3 cellular contexts compared by ENCODE assay signal in the genomic region with DNA sequence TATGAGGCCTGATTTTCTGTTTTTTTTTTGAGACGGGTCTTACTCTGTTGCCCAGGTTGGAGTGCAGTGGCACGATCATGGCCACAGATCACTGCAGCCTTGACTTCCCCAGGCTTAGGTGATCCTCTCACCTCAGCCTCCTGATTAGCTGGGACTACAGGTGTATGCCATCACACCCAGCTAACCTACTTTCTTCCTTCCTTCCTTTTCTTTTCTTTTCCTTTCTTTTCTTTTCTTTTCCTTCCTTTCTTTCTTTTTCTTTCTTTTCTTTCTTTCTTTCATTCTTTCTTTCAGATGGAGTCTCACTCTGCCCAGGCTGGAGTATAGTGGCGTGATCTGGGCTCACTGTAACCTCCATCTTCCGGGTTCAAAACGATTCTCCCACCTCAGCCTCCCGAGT.
TF ChIP-seq lines count a peak whose summit lies in the region.

No MANE protein-coding gene starts in this region.

TF ChIP-seq in SK-N-SH, 30 proteins besides CTCF, POLR2A, EP300 and RAD21:
- no peak for TF ChIP-seq RFX5 (IDR thresholded peaks at IDR 0.05; ENCODE audit: low read length)
- TF ChIP-seq YY1 (IDR thresholded peaks at IDR 0.05; ENCODE audit: low read depth), result no peak
- no peak for TF ChIP-seq POLR2AphosphoS5 (IDR thresholded peaks at IDR 0.05; ENCODE audit: low read depth, low read length)
- no peak for TF ChIP-seq FOXJ3 (CRISPR knock-in tag; IDR thresholded peaks at IDR 0.05)
- TF ChIP-seq EZH2phosphoT487 (IDR thresholded peaks at IDR 0.05; ENCODE audit: borderline replicate concordance, low read depth), result no peak
- TF ChIP-seq TEAD4 (IDR thresholded peaks at IDR 0.05; ENCODE audit: borderline replicate concordance, insufficient read depth), result no peak
- TF ChIP-seq NFIC (IDR thresholded peaks at IDR 0.05; ENCODE audit: borderline replicate concordance), result no peak
- TF ChIP-seq, protein P1, sequence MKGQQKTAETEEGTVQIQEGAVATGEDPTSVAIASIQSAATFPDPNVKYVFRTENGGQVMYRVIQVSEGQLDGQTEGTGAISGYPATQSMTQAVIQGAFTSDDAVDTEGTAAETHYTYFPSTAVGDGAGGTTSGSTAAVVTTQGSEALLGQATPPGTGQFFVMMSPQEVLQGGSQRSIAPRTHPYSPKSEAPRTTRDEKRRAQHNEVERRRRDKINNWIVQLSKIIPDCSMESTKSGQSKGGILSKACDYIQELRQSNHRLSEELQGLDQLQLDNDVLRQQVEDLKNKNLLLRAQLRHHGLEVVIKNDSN (IDR thresholded peaks at IDR 0.05; ENCODE audit: borderline replicate concordance, low read depth), result no peak
- TF ChIP-seq, protein P2, sequence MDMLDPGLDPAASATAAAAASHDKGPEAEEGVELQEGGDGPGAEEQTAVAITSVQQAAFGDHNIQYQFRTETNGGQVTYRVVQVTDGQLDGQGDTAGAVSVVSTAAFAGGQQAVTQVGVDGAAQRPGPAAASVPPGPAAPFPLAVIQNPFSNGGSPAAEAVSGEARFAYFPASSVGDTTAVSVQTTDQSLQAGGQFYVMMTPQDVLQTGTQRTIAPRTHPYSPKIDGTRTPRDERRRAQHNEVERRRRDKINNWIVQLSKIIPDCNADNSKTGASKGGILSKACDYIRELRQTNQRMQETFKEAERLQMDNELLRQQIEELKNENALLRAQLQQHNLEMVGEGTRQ (IDR thresholded peaks at IDR 0.05; ENCODE audit: borderline replicate concordance, low read depth, low read length), result no peak
- TF ChIP-seq, protein P3, sequence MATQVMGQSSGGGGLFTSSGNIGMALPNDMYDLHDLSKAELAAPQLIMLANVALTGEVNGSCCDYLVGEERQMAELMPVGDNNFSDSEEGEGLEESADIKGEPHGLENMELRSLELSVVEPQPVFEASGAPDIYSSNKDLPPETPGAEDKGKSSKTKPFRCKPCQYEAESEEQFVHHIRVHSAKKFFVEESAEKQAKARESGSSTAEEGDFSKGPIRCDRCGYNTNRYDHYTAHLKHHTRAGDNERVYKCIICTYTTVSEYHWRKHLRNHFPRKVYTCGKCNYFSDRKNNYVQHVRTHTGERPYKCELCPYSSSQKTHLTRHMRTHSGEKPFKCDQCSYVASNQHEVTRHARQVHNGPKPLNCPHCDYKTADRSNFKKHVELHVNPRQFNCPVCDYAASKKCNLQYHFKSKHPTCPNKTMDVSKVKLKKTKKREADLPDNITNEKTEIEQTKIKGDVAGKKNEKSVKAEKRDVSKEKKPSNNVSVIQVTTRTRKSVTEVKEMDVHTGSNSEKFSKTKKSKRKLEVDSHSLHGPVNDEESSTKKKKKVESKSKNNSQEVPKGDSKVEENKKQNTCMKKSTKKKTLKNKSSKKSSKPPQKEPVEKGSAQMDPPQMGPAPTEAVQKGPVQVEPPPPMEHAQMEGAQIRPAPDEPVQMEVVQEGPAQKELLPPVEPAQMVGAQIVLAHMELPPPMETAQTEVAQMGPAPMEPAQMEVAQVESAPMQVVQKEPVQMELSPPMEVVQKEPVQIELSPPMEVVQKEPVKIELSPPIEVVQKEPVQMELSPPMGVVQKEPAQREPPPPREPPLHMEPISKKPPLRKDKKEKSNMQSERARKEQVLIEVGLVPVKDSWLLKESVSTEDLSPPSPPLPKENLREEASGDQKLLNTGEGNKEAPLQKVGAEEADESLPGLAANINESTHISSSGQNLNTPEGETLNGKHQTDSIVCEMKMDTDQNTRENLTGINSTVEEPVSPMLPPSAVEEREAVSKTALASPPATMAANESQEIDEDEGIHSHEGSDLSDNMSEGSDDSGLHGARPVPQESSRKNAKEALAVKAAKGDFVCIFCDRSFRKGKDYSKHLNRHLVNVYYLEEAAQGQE (IDR thresholded peaks at IDR 0.05; ENCODE audit: low read depth, low read length), result no peak
- TF ChIP-seq GABPA (IDR thresholded peaks at IDR 0.05; ENCODE audit: low read depth), result no peak
- TF ChIP-seq MXI1 (IDR thresholded peaks at IDR 0.05; ENCODE audit: low read depth, low read length), result no peak
- no peak for TF ChIP-seq FOSL2 (IDR thresholded peaks at IDR 0.05; ENCODE audit: borderline replicate concordance, low read depth)
- TF ChIP-seq NRF1 (IDR thresholded peaks at IDR 0.05; ENCODE audit: low read depth, low read length), result no peak
- TF ChIP-seq, protein P4, sequence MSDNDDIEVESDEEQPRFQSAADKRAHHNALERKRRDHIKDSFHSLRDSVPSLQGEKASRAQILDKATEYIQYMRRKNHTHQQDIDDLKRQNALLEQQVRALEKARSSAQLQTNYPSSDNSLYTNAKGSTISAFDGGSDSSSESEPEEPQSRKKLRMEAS (IDR thresholded peaks at IDR 0.05; ENCODE audit: low read depth), result no peak

TF ChIP-seq in SK-N-SH treated with all-trans-retinoic acid at 6 μM for 48 hours, 23 proteins besides CTCF, POLR2A, EP300 and RAD21:
- TF ChIP-seq TOX (CRISPR knock-in tag; IDR thresholded peaks at IDR 0.05; ENCODE audit: borderline replicate concordance) (no peak), BACH2 (CRISPR knock-in tag; IDR thresholded peaks at IDR 0.05; ENCODE audit: borderline replicate concordance) (no peak)
- TF ChIP-seq, protein P5, sequence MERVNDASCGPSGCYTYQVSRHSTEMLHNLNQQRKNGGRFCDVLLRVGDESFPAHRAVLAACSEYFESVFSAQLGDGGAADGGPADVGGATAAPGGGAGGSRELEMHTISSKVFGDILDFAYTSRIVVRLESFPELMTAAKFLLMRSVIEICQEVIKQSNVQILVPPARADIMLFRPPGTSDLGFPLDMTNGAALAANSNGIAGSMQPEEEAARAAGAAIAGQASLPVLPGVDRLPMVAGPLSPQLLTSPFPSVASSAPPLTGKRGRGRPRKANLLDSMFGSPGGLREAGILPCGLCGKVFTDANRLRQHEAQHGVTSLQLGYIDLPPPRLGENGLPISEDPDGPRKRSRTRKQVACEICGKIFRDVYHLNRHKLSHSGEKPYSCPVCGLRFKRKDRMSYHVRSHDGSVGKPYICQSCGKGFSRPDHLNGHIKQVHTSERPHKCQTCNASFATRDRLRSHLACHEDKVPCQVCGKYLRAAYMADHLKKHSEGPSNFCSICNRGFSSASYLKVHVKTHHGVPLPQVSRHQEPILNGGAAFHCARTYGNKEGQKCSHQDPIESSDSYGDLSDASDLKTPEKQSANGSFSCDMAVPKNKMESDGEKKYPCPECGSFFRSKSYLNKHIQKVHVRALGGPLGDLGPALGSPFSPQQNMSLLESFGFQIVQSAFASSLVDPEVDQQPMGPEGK (CRISPR knock-in tag; IDR thresholded peaks at IDR 0.05; ENCODE audit: borderline replicate concordance), result no peak

TF ChIP-seq in WTC11, 78 proteins besides CTCF, POLR2A, EP300 and RAD21:
- TF ChIP-seq MYBL2 (CRISPR knock-in tag; IDR thresholded peaks at IDR 0.05) (no peak), ZNF416 (CRISPR knock-in tag; IDR thresholded peaks at IDR 0.05) (no peak), ZNF121 (CRISPR knock-in tag; IDR thresholded peaks at IDR 0.05) (peak; percentile 38; the same call in 1 of the 2 replicates)
TF ChIP-seq in WTC11: peak in this region for 1.
